ENCODE assay signal across 11 cellular contexts in genomic region chr9:38681747-38682227, GRCh38. TPM values are rescaled to one million over a fixed set of nuclear protein-coding genes. Genes with fewer than 3 reads are reported as not detected.
DNase-seq lines count a peak whose midpoint lies in the region; ATAC-seq, FAIRE-seq and TF ChIP-seq lines count a peak whose summit lies in the region.
"Had no signal": no experiment of that assay in that cellular context is flagged by ENCODE, and none has a peak within 500 bp of the region (broad histone marks: within the 10 kb centered on the region; RNA-seq: fewer than 3 reads in every experiment).

No MANE protein-coding gene starts in this region.

- H2AFZ ChIP-seq in endothelial cell of umbilical vein (ENCODE audit: low read depth, low read length) = no peak overlapping the region

- dilution Hi-C loops in endothelial cell of umbilical vein (cut with MboI; ENCODE audit: extremely low pct_ligation_motif_present, low sequenced_read_pairs) = no loop called here

- H3K9me1 ChIP-seq in endothelial cell of umbilical vein (replicated peaks; ENCODE audit: control insufficient read depth, extremely low read depth, insufficient read depth, low read length) = no peaks in the 10 kb centered on the region

- H3K4me2 ChIP-seq in endothelial cell of umbilical vein (ENCODE audit: insufficient read depth, low read length) = peak overlapping the region; percentile 49

- CTCF ChIA-PET in endothelial cell of umbilical vein (lab: Charles Lee) = interaction anchor here (1.3 to 2.0 kb wide), 3 partner anchors 9 to 15 kb away, joined by 3 to 8 read pairs (median 4); no protein-coding TSS in a partner anchor

- no peak for TF ChIP-seq POLR2A in endothelial cell of umbilical vein (IDR thresholded peaks at IDR 0.05; ENCODE audit: low read depth, low read length)

- H3K4me3 ChIP-seq in endothelial cell of umbilical vein (replicated peaks in 1 of 3; ENCODE audit: insufficient read depth in 1 of 3, low read depth in 1 of 3, low read length in 3 of 3) = no peak overlapping the region
- H3K4me3 ChIP-seq in tibial artery = no peak overlapping the region
- H3K4me3 ChIP-seq in dorsolateral prefrontal cortex = no peak overlapping the region
- H3K4me3 ChIP-seq: mucosa of descending colon had no signal

- peak; percentile 33 for DNase-seq in NCI-H226
- DNase-seq in endothelial cell of umbilical vein (ENCODE audit: low read depth, low spot score) = peak; percentile 31
- peak; percentile 89 for DNase-seq in renal cortical epithelial cell (ENCODE audit: low read depth)
- no peak for DNase-seq in tibial artery
- no peak for DNase-seq in dorsolateral prefrontal cortex
- DNase-seq in NCI-H2196 (lab: John Stamatoyannopoulos, UW; ENCODE audit: unreplicated experiment) = no peak
- DNase-seq: activated CD4-positive, alpha-beta T cell treated with anti-CD3 and anti-CD28 coated beads, Interleukin-2, amount 10 ng/mL, durations not matched to agents 7 days and 5 days; mucosa of descending colon had no signal

- ATAC-seq in GM18868 (IDR thresholded peaks at IDR 0.05; ENCODE audit: unreplicated experiment) (peak; percentile 66), GM18873 (IDR thresholded peaks at IDR 0.05; ENCODE audit: low FRiP score, unreplicated experiment) (no peak)
- ATAC-seq: mucosa of descending colon had no signal

- no peaks in the 10 kb centered on the region for H3K9me3 ChIP-seq in endothelial cell of umbilical vein (replicated peaks; ENCODE audit: control insufficient read depth, insufficient read depth, low read length)
- no peaks in the 10 kb centered on the region for H3K9me3 ChIP-seq in tibial artery
- H3K9me3 ChIP-seq: mucosa of descending colon had no signal

- intact Hi-C loops in endothelial cell of umbilical vein (cut with micrococcal nuclease) (no loop called here), tibial artery (cut with DNase I; ENCODE audit: low total_unique reads) (no loop called here), dorsolateral prefrontal cortex (cut with DNase I) (no loop called here)

- no peaks in the 10 kb centered on the region for H4K20me1 ChIP-seq in endothelial cell of umbilical vein (replicated peaks; ENCODE audit: control insufficient read depth, extremely low read depth, insufficient read depth, low read length)

- H3K4me1 ChIP-seq in endothelial cell of umbilical vein (ENCODE audit: control insufficient read depth, extremely low read depth, insufficient read depth, low read length) (peaks cover 19% of the 10 kb centered on the region), tibial artery (no peaks in the 10 kb centered on the region)

- H3K9ac ChIP-seq in endothelial cell of umbilical vein (replicated peaks; ENCODE audit: extremely low read depth, insufficient read depth, low read length) = no peak overlapping the region

- H3K36me3 ChIP-seq in endothelial cell of umbilical vein (ENCODE audit: control insufficient read depth in 2 of 2, extremely low read depth in 1 of 2, insufficient read depth in 2 of 2, low read length in 2 of 2) = no peaks in the 10 kb centered on the region
- no peaks in the 10 kb centered on the region for H3K36me3 ChIP-seq in tibial artery

- BruUV-seq in endothelial cell of umbilical vein (replicated peaks; lab: Mats Ljungman, UMichigan) = no TSS peak

- POLR2A ChIA-PET in endothelial cell of umbilical vein (lab: Charles Lee) = no interaction called here

- peak; percentile 73 for FAIRE-seq in endothelial cell of umbilical vein (lab: Jason Lieb, UNC)

- TF ChIP-seq CTCF in endothelial cell of umbilical vein (IDR thresholded peaks at IDR 0.05; ENCODE audit: extremely low read depth in 1 of 2, insufficient read depth in 1 of 2, low read depth in 1 of 2, low read length in 2 of 2) (no peak), tibial artery (IDR thresholded peaks at IDR 0.05) (no peak), dorsolateral prefrontal cortex (IDR thresholded peaks at IDR 0.05 in 54 of 56, conservative IDR thresholded peaks at IDR 0.05 in 2 of 56; ENCODE audit: low read depth in 1 of 56, partially characterized antibody in 56 of 56) (no peak)

- H3K27me3 ChIP-seq in endothelial cell of umbilical vein (ENCODE audit: control insufficient read depth in 2 of 2, insufficient read depth in 2 of 2, low read length in 2 of 2) (no peaks in the 10 kb centered on the region), tibial artery (no peaks in the 10 kb centered on the region), dorsolateral prefrontal cortex (no peaks in the 10 kb centered on the region)

- no peaks in the 10 kb centered on the region for H3K79me2 ChIP-seq in endothelial cell of umbilical vein (ENCODE audit: control insufficient read depth, insufficient read depth, low read length)

- H3K27ac ChIP-seq in endothelial cell of umbilical vein (ENCODE audit: insufficient read depth, low read depth, low read length) (peak overlapping the region; percentile 86), tibial artery (no peak overlapping the region), dorsolateral prefrontal cortex (peak overlapping the region in 9 of 59 donors; percentile 1 to 47 (median 17))

TF ChIP-seq in endothelial cell of umbilical vein, 7 proteins besides CTCF, POLR2A, EP300 and RAD21:
- TF ChIP-seq GATA2 (IDR thresholded peaks at IDR 0.05; ENCODE audit: insufficient read depth, insufficient read length, low read depth, low read length) = peak; percentile 68
- no peak for TF ChIP-seq EZH2 (IDR thresholded peaks at IDR 0.05; ENCODE audit: borderline replicate concordance, low read depth, low read length, severe bottlenecking)
- TF ChIP-seq FOS (IDR thresholded peaks at IDR 0.05; ENCODE audit: borderline replicate concordance, insufficient read depth, low read length) = peak; percentile 62
- TF ChIP-seq MAX (IDR thresholded peaks at IDR 0.05; ENCODE audit: insufficient read depth, insufficient read length) = no peak
- no peak for TF ChIP-seq MYC (IDR thresholded peaks at IDR 0.05; ENCODE audit: low read depth, low read length)
- no peak for TF ChIP-seq POLR2AphosphoS5 (IDR thresholded peaks at IDR 0.05; ENCODE audit: insufficient read depth, low read depth, low read length)
- no peak for TF ChIP-seq JUN (IDR thresholded peaks at IDR 0.05; ENCODE audit: borderline replicate concordance, insufficient read depth, insufficient read length, low read depth)
TF ChIP-seq in endothelial cell of umbilical vein: peak in this region for 2.

RNA-seq across cellular contexts. Expression of gene FAM240B, which starts 38.1 kb away (rescaled TPM):
- total RNA-seq in endothelial cell of umbilical vein = not detected in 2 replicates
- polyA plus RNA-seq in endothelial cell of umbilical vein = not detected in 2 replicates
- polyA plus RNA-seq in endothelial cell of umbilical vein (2011; cell fraction: cytosol; rRNA removed) = not detected in 2 replicates
- polyA plus RNA-seq in endothelial cell of umbilical vein (2011; cell fraction: nucleus; rRNA removed) = not detected in 2 replicates
- polyA plus RNA-seq in endothelial cell of umbilical vein (2012) = not detected in 2 replicates
- polyA minus RNA-seq in endothelial cell of umbilical vein = not detected in 2 replicates
- polyA minus RNA-seq in endothelial cell of umbilical vein (2011; cell fraction: cytosol; rRNA and poly(A)+ RNA removed) = not detected
- polyA minus RNA-seq in endothelial cell of umbilical vein (2011; cell fraction: nucleus; rRNA and poly(A)+ RNA removed) = not detected in 2 replicates
- not detected in 2 replicates for total RNA-seq in renal cortical epithelial cell
- total RNA-seq in dorsolateral prefrontal cortex = not detected
- total RNA-seq: activated CD4-positive, alpha-beta T cell treated with anti-CD3 and anti-CD28 coated beads, Interleukin-2, amount 10 ng/mL, durations not matched to agents 7 days and 5 days; glomerular endothelial cell; mucosa of descending colon had no signal

Comparison
In these comparisons a context has a peak if more than half of its experiments do, and no peak if none do; other contexts are left out.
1. DNase-seq: peak in NCI-H226 (single experiment), endothelial cell of umbilical vein (single experiment) and renal cortical epithelial cell (single experiment); none in tibial artery (0 of 2), dorsolateral prefrontal cortex (0 of 10) and NCI-H2196 (single experiment).